Comparison of ENCODE assay signal across 1 cellular context in the genomic region with DNA sequence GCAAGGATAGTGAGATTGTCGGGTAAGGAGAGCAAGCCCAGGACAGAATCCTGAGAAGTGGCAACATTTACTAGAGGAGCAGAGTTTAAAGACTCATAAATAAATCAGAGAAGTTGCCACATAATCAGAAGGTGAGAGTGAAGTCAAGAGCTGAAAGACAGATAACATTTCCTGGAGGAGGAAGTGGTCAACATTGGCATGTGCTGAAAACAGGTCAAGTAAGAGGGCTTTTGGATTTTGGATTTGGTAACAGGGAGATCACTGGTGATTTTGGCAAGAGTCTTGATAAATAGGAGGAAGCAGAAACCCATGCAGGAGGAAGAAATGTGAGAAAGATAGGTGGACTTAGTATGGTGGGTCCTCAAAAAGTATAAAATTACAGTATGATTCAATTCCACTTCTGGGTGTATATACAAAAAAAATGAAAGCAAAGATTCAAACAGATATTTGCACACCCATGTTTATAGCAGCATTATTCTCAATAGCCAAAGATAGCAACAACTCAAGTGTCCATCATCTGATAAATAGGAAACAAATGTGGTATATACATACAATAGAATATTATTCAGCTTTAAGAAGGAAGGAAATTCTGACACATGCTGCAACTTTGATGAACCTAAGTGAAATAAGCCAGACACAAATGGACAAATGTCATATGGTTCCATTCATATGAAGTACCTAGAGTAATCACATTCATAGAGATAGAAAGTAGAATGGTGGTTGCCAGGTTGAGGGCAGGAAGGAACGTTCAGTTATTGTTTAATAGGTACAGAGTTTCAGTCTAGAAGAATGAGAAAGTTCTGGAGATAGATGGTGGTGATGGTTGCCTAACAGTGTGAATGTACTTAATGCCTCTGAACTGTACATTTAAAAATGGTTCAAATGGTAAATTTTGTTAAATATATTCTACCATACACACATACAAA.
TF ChIP-seq lines count a peak whose summit lies in the region.

No MANE protein-coding gene starts in this region.

TF ChIP-seq in K562, 482 proteins besides CTCF, POLR2A, EP300 and RAD21 (continued from another document and continues in another):
- TF ChIP-seq, protein P1, sequence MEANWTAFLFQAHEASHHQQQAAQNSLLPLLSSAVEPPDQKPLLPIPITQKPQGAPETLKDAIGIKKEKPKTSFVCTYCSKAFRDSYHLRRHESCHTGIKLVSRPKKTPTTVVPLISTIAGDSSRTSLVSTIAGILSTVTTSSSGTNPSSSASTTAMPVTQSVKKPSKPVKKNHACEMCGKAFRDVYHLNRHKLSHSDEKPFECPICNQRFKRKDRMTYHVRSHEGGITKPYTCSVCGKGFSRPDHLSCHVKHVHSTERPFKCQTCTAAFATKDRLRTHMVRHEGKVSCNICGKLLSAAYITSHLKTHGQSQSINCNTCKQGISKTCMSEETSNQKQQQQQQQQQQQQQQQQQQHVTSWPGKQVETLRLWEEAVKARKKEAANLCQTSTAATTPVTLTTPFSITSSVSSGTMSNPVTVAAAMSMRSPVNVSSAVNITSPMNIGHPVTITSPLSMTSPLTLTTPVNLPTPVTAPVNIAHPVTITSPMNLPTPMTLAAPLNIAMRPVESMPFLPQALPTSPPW (CRISPR knock-in tag; IDR thresholded peaks at IDR 0.05) = no peak
- TF ChIP-seq, protein P2, sequence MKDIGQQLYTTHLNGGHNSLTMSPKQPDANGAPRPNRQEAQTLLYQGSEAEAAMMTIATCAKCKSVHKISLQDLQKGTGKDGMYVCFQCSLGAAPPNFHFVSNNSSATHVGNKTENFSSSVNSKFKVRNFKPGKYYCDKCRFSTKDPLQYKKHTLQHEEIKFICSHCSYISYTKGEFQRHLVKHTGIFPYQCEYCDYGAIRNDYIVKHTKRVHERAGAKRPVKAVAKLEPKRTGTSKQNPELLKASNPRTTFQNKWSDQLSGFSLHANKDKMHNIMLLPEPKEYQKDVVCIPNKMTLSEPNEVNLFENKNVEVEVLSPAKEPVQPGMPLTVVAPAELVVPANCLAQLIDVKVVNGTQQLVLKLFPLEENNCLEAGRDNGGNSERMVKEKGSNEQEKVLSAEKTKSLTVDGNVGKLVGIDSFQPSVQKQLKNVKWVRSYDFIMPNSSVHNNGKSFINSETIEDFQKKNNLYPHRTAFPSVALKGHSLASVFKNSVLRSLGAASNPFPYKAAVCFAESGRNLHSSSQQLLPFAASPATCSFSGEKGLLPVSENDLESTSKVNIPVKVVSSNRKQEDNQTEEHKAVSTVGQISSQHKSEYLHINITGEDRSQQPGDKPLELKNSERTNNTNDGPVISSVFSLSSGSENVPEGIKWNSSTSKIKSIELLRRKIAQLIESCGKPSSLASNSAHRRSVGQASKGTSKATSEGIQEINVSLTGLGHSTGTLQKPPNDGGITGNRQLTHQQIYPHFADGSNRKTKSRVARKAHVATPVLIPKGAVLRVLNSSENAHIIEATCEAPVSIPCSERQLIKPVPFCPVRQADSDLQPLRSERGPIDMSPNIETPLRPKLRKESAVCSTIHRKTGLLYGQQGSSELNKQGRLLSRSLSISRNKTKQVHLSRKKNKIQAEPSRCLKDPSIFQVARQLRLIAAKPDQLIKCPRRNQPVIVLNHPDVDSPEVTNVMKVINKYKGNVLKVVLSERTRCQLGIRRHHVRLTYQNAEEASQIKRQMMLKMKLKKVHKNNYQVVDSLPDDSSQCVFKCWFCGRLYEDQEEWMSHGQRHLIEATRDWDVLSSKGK (CRISPR knock-in tag; IDR thresholded peaks at IDR 0.05) = no peak
- no peak for TF ChIP-seq CBX5 (IDR thresholded peaks at IDR 0.05; ENCODE audit: borderline replicate concordance, low read depth)
- no peak for TF ChIP-seq ZNF551 (CRISPR knock-in tag; IDR thresholded peaks at IDR 0.05)
- TF ChIP-seq ZNF224 (CRISPR knock-in tag; IDR thresholded peaks at IDR 0.05) = no peak
- TF ChIP-seq, protein P3, sequence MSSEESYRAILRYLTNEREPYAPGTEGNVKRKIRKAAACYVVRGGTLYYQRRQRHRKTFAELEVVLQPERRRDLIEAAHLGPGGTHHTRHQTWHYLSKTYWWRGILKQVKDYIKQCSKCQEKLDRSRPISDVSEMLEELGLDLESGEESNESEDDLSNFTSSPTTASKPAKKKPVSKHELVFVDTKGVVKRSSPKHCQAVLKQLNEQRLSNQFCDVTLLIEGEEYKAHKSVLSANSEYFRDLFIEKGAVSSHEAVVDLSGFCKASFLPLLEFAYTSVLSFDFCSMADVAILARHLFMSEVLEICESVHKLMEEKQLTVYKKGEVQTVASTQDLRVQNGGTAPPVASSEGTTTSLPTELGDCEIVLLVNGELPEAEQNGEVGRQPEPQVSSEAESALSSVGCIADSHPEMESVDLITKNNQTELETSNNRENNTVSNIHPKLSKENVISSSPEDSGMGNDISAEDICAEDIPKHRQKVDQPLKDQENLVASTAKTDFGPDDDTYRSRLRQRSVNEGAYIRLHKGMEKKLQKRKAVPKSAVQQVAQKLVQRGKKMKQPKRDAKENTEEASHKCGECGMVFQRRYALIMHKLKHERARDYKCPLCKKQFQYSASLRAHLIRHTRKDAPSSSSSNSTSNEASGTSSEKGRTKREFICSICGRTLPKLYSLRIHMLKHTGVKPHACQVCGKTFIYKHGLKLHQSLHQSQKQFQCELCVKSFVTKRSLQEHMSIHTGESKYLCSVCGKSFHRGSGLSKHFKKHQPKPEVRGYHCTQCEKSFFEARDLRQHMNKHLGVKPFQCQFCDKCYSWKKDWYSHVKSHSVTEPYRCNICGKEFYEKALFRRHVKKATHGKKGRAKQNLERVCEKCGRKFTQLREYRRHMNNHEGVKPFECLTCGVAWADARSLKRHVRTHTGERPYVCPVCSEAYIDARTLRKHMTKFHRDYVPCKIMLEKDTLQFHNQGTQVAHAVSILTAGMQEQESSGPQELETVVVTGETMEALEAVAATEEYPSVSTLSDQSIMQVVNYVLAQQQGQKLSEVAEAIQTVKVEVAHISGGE (CRISPR knock-in tag; IDR thresholded peaks at IDR 0.05) = no peak
- TF ChIP-seq ZBTB8A (IDR thresholded peaks at IDR 0.05; ENCODE audit: partially characterized antibody) = no peak
- TF ChIP-seq GABPA (tag; conservative IDR thresholded peaks at IDR 0.05; ENCODE audit: low read depth) = peak; percentile 61
- TF ChIP-seq KLF1 (tag; IDR thresholded peaks at IDR 0.05) = no peak
- TF ChIP-seq, protein P4, sequence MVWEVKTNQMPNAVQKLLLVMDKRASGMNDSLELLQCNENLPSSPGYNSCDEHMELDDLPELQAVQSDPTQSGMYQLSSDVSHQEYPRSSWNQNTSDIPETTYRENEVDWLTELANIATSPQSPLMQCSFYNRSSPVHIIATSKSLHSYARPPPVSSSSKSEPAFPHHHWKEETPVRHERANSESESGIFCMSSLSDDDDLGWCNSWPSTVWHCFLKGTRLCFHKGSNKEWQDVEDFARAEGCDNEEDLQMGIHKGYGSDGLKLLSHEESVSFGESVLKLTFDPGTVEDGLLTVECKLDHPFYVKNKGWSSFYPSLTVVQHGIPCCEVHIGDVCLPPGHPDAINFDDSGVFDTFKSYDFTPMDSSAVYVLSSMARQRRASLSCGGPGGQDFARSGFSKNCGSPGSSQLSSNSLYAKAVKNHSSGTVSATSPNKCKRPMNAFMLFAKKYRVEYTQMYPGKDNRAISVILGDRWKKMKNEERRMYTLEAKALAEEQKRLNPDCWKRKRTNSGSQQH (CRISPR knock-in tag; IDR thresholded peaks at IDR 0.05) = no peak
- no peak for TF ChIP-seq SNIP1 (IDR thresholded peaks at IDR 0.05; ENCODE audit: low read depth)
- TF ChIP-seq CXXC5 (CRISPR knock-in tag; IDR thresholded peaks at IDR 0.05) = peak; percentile 18; the same call in 1 of the 2 replicates
- TF ChIP-seq XRCC4 (IDR thresholded peaks at IDR 0.05; ENCODE audit: extremely low read depth, insufficient read depth, insufficient read length) = no peak
- TF ChIP-seq, protein P5, sequence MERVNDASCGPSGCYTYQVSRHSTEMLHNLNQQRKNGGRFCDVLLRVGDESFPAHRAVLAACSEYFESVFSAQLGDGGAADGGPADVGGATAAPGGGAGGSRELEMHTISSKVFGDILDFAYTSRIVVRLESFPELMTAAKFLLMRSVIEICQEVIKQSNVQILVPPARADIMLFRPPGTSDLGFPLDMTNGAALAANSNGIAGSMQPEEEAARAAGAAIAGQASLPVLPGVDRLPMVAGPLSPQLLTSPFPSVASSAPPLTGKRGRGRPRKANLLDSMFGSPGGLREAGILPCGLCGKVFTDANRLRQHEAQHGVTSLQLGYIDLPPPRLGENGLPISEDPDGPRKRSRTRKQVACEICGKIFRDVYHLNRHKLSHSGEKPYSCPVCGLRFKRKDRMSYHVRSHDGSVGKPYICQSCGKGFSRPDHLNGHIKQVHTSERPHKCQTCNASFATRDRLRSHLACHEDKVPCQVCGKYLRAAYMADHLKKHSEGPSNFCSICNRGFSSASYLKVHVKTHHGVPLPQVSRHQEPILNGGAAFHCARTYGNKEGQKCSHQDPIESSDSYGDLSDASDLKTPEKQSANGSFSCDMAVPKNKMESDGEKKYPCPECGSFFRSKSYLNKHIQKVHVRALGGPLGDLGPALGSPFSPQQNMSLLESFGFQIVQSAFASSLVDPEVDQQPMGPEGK (CRISPR knock-in tag; IDR thresholded peaks at IDR 0.05; ENCODE audit: borderline replicate concordance) = no peak
- TF ChIP-seq PHTF2 (CRISPR knock-in tag; IDR thresholded peaks at IDR 0.05) = no peak
- TF ChIP-seq NONO (IDR thresholded peaks at IDR 0.05; ENCODE audit: low read depth in 2 of 2, low read length in 1 of 2) = no peak
- TF ChIP-seq, protein P6, sequence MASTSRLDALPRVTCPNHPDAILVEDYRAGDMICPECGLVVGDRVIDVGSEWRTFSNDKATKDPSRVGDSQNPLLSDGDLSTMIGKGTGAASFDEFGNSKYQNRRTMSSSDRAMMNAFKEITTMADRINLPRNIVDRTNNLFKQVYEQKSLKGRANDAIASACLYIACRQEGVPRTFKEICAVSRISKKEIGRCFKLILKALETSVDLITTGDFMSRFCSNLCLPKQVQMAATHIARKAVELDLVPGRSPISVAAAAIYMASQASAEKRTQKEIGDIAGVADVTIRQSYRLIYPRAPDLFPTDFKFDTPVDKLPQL (IDR thresholded peaks at IDR 0.05; ENCODE audit: extremely low read depth, insufficient read length) = no peak
- TF ChIP-seq, protein P7, sequence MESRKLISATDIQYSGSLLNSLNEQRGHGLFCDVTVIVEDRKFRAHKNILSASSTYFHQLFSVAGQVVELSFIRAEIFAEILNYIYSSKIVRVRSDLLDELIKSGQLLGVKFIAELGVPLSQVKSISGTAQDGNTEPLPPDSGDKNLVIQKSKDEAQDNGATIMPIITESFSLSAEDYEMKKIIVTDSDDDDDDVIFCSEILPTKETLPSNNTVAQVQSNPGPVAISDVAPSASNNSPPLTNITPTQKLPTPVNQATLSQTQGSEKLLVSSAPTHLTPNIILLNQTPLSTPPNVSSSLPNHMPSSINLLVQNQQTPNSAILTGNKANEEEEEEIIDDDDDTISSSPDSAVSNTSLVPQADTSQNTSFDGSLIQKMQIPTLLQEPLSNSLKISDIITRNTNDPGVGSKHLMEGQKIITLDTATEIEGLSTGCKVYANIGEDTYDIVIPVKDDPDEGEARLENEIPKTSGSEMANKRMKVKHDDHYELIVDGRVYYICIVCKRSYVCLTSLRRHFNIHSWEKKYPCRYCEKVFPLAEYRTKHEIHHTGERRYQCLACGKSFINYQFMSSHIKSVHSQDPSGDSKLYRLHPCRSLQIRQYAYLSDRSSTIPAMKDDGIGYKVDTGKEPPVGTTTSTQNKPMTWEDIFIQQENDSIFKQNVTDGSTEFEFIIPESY (CRISPR knock-in tag; IDR thresholded peaks at IDR 0.05) = no peak
- no peak for TF ChIP-seq MYC (IDR thresholded peaks at IDR 0.05; ENCODE audit: low read depth, low read length)
- TF ChIP-seq MYC (CRISPR knock-in tag; IDR thresholded peaks at IDR 0.05; ENCODE audit: borderline replicate concordance, low read depth) = no peak
- TF ChIP-seq HDAC8 (tag; IDR thresholded peaks at IDR 0.05) = no peak
- TF ChIP-seq ZNF431 (CRISPR knock-in tag; IDR thresholded peaks at IDR 0.05) = no peak
- TF ChIP-seq EWSR1 (IDR thresholded peaks at IDR 0.05; ENCODE audit: borderline replicate concordance, low read depth, partially characterized antibody) = no peak
- no peak for TF ChIP-seq E2F3 (CRISPR knock-in tag; IDR thresholded peaks at IDR 0.05)
- TF ChIP-seq BCOR (IDR thresholded peaks at IDR 0.05) = 0 out of 2 replicates have a peak, but pooled peaks have one; percentile 9
- no peak for TF ChIP-seq HSF4 (CRISPR knock-in tag; IDR thresholded peaks at IDR 0.05; ENCODE audit: borderline replicate concordance)
- no peak for TF ChIP-seq RFX1 (IDR thresholded peaks at IDR 0.05)
- TF ChIP-seq ZSCAN29 (IDR thresholded peaks at IDR 0.05) = no peak
- TF ChIP-seq, protein P8, sequence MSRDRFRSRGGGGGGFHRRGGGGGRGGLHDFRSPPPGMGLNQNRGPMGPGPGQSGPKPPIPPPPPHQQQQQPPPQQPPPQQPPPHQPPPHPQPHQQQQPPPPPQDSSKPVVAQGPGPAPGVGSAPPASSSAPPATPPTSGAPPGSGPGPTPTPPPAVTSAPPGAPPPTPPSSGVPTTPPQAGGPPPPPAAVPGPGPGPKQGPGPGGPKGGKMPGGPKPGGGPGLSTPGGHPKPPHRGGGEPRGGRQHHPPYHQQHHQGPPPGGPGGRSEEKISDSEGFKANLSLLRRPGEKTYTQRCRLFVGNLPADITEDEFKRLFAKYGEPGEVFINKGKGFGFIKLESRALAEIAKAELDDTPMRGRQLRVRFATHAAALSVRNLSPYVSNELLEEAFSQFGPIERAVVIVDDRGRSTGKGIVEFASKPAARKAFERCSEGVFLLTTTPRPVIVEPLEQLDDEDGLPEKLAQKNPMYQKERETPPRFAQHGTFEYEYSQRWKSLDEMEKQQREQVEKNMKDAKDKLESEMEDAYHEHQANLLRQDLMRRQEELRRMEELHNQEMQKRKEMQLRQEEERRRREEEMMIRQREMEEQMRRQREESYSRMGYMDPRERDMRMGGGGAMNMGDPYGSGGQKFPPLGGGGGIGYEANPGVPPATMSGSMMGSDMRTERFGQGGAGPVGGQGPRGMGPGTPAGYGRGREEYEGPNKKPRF (IDR thresholded peaks at IDR 0.05; ENCODE audit: low read depth, low read length) = no peak
- TF ChIP-seq ZNF124 (CRISPR knock-in tag; IDR thresholded peaks at IDR 0.05) = no peak
- no peak for TF ChIP-seq MXI1 (IDR thresholded peaks at IDR 0.05; ENCODE audit: low read depth, low read length)
- TF ChIP-seq GATAD2B (IDR thresholded peaks at IDR 0.05; ENCODE audit: borderline replicate concordance) = no peak
- no peak for TF ChIP-seq HOXB6 (CRISPR knock-in tag; IDR thresholded peaks at IDR 0.05; ENCODE audit: borderline replicate concordance)
- no peak for TF ChIP-seq GATA2 (CRISPR knock-in tag; IDR thresholded peaks at IDR 0.05)
- no peak for TF ChIP-seq MCM3 (IDR thresholded peaks at IDR 0.05)
- TF ChIP-seq ATF7 (IDR thresholded peaks at IDR 0.05) = no peak
- TF ChIP-seq, protein P9, sequence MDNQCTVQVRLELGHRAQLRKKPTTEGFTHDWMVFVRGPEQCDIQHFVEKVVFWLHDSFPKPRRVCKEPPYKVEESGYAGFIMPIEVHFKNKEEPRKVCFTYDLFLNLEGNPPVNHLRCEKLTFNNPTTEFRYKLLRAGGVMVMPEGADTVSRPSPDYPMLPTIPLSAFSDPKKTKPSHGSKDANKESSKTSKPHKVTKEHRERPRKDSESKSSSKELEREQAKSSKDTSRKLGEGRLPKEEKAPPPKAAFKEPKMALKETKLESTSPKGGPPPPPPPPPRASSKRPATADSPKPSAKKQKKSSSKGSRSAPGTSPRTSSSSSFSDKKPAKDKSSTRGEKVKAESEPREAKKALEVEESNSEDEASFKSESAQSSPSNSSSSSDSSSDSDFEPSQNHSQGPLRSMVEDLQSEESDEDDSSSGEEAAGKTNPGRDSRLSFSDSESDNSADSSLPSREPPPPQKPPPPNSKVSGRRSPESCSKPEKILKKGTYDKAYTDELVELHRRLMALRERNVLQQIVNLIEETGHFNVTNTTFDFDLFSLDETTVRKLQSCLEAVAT (IDR thresholded peaks at IDR 0.05) = peak in 1 of 2 experiments; percentile 69; a peak in 1 of 4 replicates
